ENCODE assay signal across 13 cellular contexts in the genomic region with DNA sequence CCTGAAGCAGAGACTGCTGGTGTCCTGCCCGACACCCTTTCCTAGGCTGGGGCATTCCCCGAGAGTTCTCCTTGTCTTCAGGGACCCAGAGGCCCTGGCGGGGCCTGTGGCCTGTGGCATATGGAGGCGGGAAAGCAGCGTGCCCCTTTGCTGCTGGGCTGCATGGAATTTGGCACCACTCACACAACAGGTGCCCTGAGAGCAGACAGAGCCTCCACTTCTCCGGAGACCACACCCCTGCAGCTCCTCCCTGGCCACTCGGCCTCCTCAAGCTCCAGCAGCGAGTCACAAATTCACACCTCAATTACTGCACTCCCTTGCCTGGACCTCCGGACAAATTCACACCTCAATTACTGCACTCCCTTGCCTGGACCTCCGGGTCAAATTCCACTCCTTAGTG.
"Had no signal": no experiment of that assay in that cellular context is flagged by ENCODE, and none has a peak within 500 bp of the region (broad histone marks: within the 10 kb centered on the region; RNA-seq: fewer than 3 reads in every experiment).

No MANE protein-coding gene starts in this region.

- DNase-seq: activated naive CD4-positive, alpha-beta T cell treated with anti-CD3 and anti-CD28 coated beads, Interleukin-2, amount 50 U/mL, for 16 hours; adrenal gland; cortex of kidney; effector memory CD4-positive, alpha-beta T cell; gastrocnemius medialis; natural killer cell; nucleus accumbens; right cardiac atrium; small intestine; transverse colon had no signal

- H3K36me3 ChIP-seq: adrenal gland, gastrocnemius medialis, transverse colon had no signal

- H3K4me1 ChIP-seq: adrenal gland, gastrocnemius medialis had no signal

- H3K27me3 ChIP-seq: adrenal gland, transverse colon had no signal

- H3K27ac ChIP-seq: adrenal gland, epithelial cell of prostate, gastrocnemius medialis, transverse colon had no signal

- H3K4me3 ChIP-seq: adrenal gland, gastrocnemius medialis, lung, transverse colon had no signal

- ATAC-seq: activated CD4-positive, CD25-positive, alpha-beta regulatory T cell treated with anti-CD3 and anti-CD28 coated beads, Interleukin-2, amount 50 U/mL, for 24 hours; gastrocnemius medialis; natural killer cell; right cardiac atrium had no signal

- H3K9me3 ChIP-seq: adrenal gland had no signal
